18 cellular contexts compared by ENCODE assay signal in genomic region chr6:11192167-11192566, GRCh38. TPM values are rescaled to one million over a fixed set of nuclear protein-coding genes. Genes with fewer than 3 reads are reported as not detected.
DNase-seq lines count a peak whose midpoint lies in the region; ATAC-seq, FAIRE-seq and TF ChIP-seq lines count a peak whose summit lies in the region.
"Had no signal": no experiment of that assay in that cellular context is flagged by ENCODE, and none has a peak within 500 bp of the region (broad histone marks: within the 10 kb centered on the region; RNA-seq: fewer than 3 reads in every experiment).

No MANE protein-coding gene starts in this region.

- DNase-seq in activated CD4-positive, alpha-beta T cell treated with anti-CD3 and anti-CD28 coated beads, Interleukin-2, amount 10 ng/mL, durations not matched to agents 24 days and 14 days, result no peak
- DNase-seq in activated CD4-positive, alpha-beta T cell treated with anti-CD3 and anti-CD28 coated beads, Interleukin-2, amount 50 U/mL, for 48 hours, result no peak
- DNase-seq in A549 (ENCODE audit: low read depth in 1 of 2, low spot score in 1 of 2) (no peak), H9 (no peak), mesenchymal stem cell (no peak), cerebellar cortex (ENCODE audit: low spot score) (no peak), activated gamma-delta T cell treated with Interleukin-2 at 50 U/mL for 16 hours (no peak)
- DNase-seq in activated naive CD4-positive, alpha-beta T cell treated with anti-CD3 and anti-CD28 coated beads, Interleukin-2, amount 50 U/mL, for 16 hours, result no peak
- DNase-seq: AML-193; Caco-2; CD8-positive, alpha-beta T cell; DND-41; GDM1 had no signal

- POLR2A ChIA-PET in A549 (lab: Yijun Ruan, JAX), result no interaction called here

- no peaks in the 10 kb centered on the region for H3K27me3 Mint-ChIP-seq in activated CD4-positive, alpha-beta T cell treated with anti-CD3 and anti-CD28 coated beads, Interleukin-2, amount 10 ng/mL, durations not matched to agents 24 days and 14 days
- H3K27me3 Mint-ChIP-seq in H9 (ENCODE audit: low read depth), result no peaks in the 10 kb centered on the region; the same call in 1 of the 2 replicates

- H2AFZ ChIP-seq in H9 (ENCODE audit: low read length) (no peak overlapping the region), mesenchymal stem cell (ENCODE audit: low read depth, low read length) (no peak overlapping the region)

- H3K9ac ChIP-seq in H9 (ENCODE audit: extremely low read depth, insufficient read length, low read length) (no peak overlapping the region), mesenchymal stem cell (ENCODE audit: low read length) (no peak overlapping the region)

- no peak overlapping the region for H4K8ac ChIP-seq in H9 (replicated peaks; ENCODE audit: insufficient read length, low read depth, low read length)
- no peak overlapping the region for H4K8ac ChIP-seq in mesenchymal stem cell (ENCODE audit: low read length)

- no peak for TF ChIP-seq RAD21 in A549 (conservative IDR thresholded peaks at IDR 0.05 in 1 of 2, IDR thresholded peaks at IDR 0.05 in 1 of 2)

- H3K36me3 Mint-ChIP-seq in activated CD4-positive, alpha-beta T cell treated with anti-CD3 and anti-CD28 coated beads, Interleukin-2, amount 10 ng/mL, durations not matched to agents 24 days and 14 days (ENCODE audit: low read depth), result peaks cover 74% of the 10 kb centered on the region
- H3K36me3 Mint-ChIP-seq in H9 (ENCODE audit: insufficient read depth in 1 of 3, low read depth in 3 of 3), result peaks cover 18 to 50% (median 23%) of the 10 kb centered on the region in 3 experiments

- H2BK15ac ChIP-seq in H9 (ENCODE audit: low read depth, low read length), result no peak overlapping the region
- H2BK15ac ChIP-seq in mesenchymal stem cell (ENCODE audit: low read depth, poor library complexity, severe bottlenecking), result no peak overlapping the region

- H4K91ac ChIP-seq in H9 (ENCODE audit: insufficient read length, low read depth, low read length) (no peak overlapping the region), mesenchymal stem cell (ENCODE audit: low read length) (no peak overlapping the region)

- CTCF ChIA-PET in A549 (lab: Yijun Ruan, JAX), result interaction anchor here (3.9 kb wide), 1 partner anchor 304 kb away, joined by 19 read pairs; no protein-coding TSS in a partner anchor

- no peaks in the 10 kb centered on the region for H3K79me2 ChIP-seq in H9 (ENCODE audit: insufficient read depth, low read length)

- H2AK5ac ChIP-seq in H9 (ENCODE audit: insufficient read length, low read length) (no peak overlapping the region), mesenchymal stem cell (ENCODE audit: low read length, severe bottlenecking) (peak overlapping the region; percentile 43)

- H2BK20ac ChIP-seq in H9 (ENCODE audit: low read depth, low read length, poor library complexity, severe bottlenecking), result no peak overlapping the region

- H3K27me3 ChIP-seq in H9 (ENCODE audit: insufficient read depth, low read length) (no peaks in the 10 kb centered on the region), mesenchymal stem cell (ENCODE audit: control insufficient read depth in 1 of 2, insufficient read depth in 1 of 2, low read length in 2 of 2) (no peaks in the 10 kb centered on the region)

- H3K79me1 ChIP-seq in H9 (ENCODE audit: insufficient read depth, low read depth, low read length, poor library complexity, severe bottlenecking), result no peaks in the 10 kb centered on the region
- peaks cover 12% of the 10 kb centered on the region for H3K79me1 ChIP-seq in mesenchymal stem cell (replicated peaks; ENCODE audit: low read length, poor library complexity, severe bottlenecking)

- H3K27ac ChIP-seq in A549 (peak overlapping the region; percentile 94 to 98), H9 (ENCODE audit: insufficient read length, low read depth, low read length) (no peak overlapping the region), mesenchymal stem cell (ENCODE audit: low read length, poor library complexity, severe bottlenecking) (no peak overlapping the region)
- H3K27ac ChIP-seq: 22Rv1, C4-2B, HL-60 had no signal

- no peak overlapping the region for H3K18ac ChIP-seq in H9 (ENCODE audit: insufficient read length, low read depth, low read length)
- H3K18ac ChIP-seq in mesenchymal stem cell (ENCODE audit: low read depth in 1 of 2, low read length in 2 of 2), result no peak overlapping the region

- no peaks in the 10 kb centered on the region for H3K23me2 ChIP-seq in H9 (ENCODE audit: insufficient read length, low read depth, low read length, poor library complexity, severe bottlenecking)

- H3K14ac ChIP-seq in H9 (ENCODE audit: insufficient read depth, low read length) (no peak overlapping the region), mesenchymal stem cell (ENCODE audit: low read length in 2 of 2) (no peak overlapping the region)

- 91% methylated on average over 4 of the region's 5 CpGs for WGBS in A549 (ENCODE audit: missing lambda C conversion rate)
- WGBS in H9 (ENCODE audit: extremely low coverage, insufficient read length, low lambda C conversion rate), result no CpG with 5 or more reads among the region's 5 CpGs
- 70% methylated on average over 2 of the region's 5 CpGs for WGBS in mesenchymal stem cell

- no peak overlapping the region for H3K23ac ChIP-seq in H9 (ENCODE audit: insufficient read length, low read depth, low read length)
- no peak overlapping the region for H3K23ac ChIP-seq in mesenchymal stem cell (ENCODE audit: low read length in 2 of 2)

- H3K4me1 Mint-ChIP-seq in activated CD4-positive, alpha-beta T cell treated with anti-CD3 and anti-CD28 coated beads, Interleukin-2, amount 10 ng/mL, durations not matched to agents 24 days and 14 days, result peaks cover 19% of the 10 kb centered on the region
- H3K4me1 Mint-ChIP-seq in H9, result peaks cover 44 to 48% of the 10 kb centered on the region in 2 experiments

- no peak overlapping the region for H3K56ac ChIP-seq in H9 (ENCODE audit: insufficient read length, low read depth, low read length)

- intact Hi-C loops in activated CD4-positive, alpha-beta T cell treated with anti-CD3 and anti-CD28 coated beads, Interleukin-2, amount 10 ng/mL, durations not matched to agents 24 days and 14 days (cut with micrococcal nuclease), result no loop called here

- no peak overlapping the region for H4K5ac ChIP-seq in H9 (ENCODE audit: insufficient read length, low read depth, low read length)

- H4K20me1 ChIP-seq in H9 (ENCODE audit: control insufficient read depth, insufficient read depth, insufficient read length), result no peaks in the 10 kb centered on the region

- H3K4me3 Mint-ChIP-seq in activated CD4-positive, alpha-beta T cell treated with anti-CD3 and anti-CD28 coated beads, Interleukin-2, amount 10 ng/mL, durations not matched to agents 24 days and 14 days, result no peak overlapping the region
- no peak overlapping the region for H3K4me3 Mint-ChIP-seq in H9
- H3K4me3 Mint-ChIP-seq: CD8-positive, alpha-beta T cell had no signal

- no peak for TF ChIP-seq POLR2A in A549 (IDR thresholded peaks at IDR 0.05; ENCODE audit: low read length)

- H3K9me3 Mint-ChIP-seq in activated CD4-positive, alpha-beta T cell treated with anti-CD3 and anti-CD28 coated beads, Interleukin-2, amount 10 ng/mL, durations not matched to agents 24 days and 14 days, result peaks cover 3% of the 10 kb centered on the region
- peaks cover 2 to 4% of the 10 kb centered on the region in 2 experiments; a peak in 4 of 5 replicates for H3K9me3 Mint-ChIP-seq in H9
- H3K9me3 Mint-ChIP-seq: CD8-positive, alpha-beta T cell had no signal

- H3K4me3 ChIP-seq in A549 (no peak overlapping the region), mesenchymal stem cell (ENCODE audit: insufficient read depth in 1 of 2, low read depth in 1 of 2, low read length in 2 of 2) (no peak overlapping the region)

- H3K4me1 ChIP-seq in A549, result peaks cover 80% of the 10 kb centered on the region
- H3K4me1 ChIP-seq in H9 (ENCODE audit: insufficient read depth, low read length), result peaks cover 13% of the 10 kb centered on the region
- H3K4me1 ChIP-seq in mesenchymal stem cell (ENCODE audit: control insufficient read depth, insufficient read depth, low read depth, low read length), result peaks cover 5% of the 10 kb centered on the region

- H2BK5ac ChIP-seq in H9 (ENCODE audit: insufficient read length, low read length) (no peak overlapping the region), mesenchymal stem cell (ENCODE audit: low read depth, low read length, poor library complexity, severe bottlenecking) (no peak overlapping the region)

- H3K4ac ChIP-seq in H9 (ENCODE audit: low read depth, low read length) (no peak overlapping the region), mesenchymal stem cell (ENCODE audit: low read depth in 1 of 2, low read length in 2 of 2) (no peak overlapping the region)

- ATAC-seq in A549, result no peak
- ATAC-seq: CD8-positive, alpha-beta T cell; HCT116 had no signal

- H3K27ac Mint-ChIP-seq in activated CD4-positive, alpha-beta T cell treated with anti-CD3 and anti-CD28 coated beads, Interleukin-2, amount 10 ng/mL, durations not matched to agents 24 days and 14 days, result peak overlapping the region; percentile 10
- peak overlapping the region in 2 of 3 experiments; percentile 5 to 85; a peak in 2 of 7 replicates for H3K27ac Mint-ChIP-seq in H9
- H3K27ac Mint-ChIP-seq: CD8-positive, alpha-beta T cell had no signal

- no peak for TF ChIP-seq CTCF in A549 (IDR thresholded peaks at IDR 0.05)
- TF ChIP-seq CTCF in H9 (conservative IDR thresholded peaks at IDR 0.05), result no peak

- H2BK12ac ChIP-seq in H9 (ENCODE audit: insufficient read length, low read depth, low read length) (no peak overlapping the region), mesenchymal stem cell (ENCODE audit: low read length in 2 of 2) (no peak overlapping the region)

- H3K9me3 ChIP-seq in A549 (no peaks in the 10 kb centered on the region), H9 (ENCODE audit: control insufficient read depth, low read depth, low read length) (no peaks in the 10 kb centered on the region), mesenchymal stem cell (ENCODE audit: control insufficient read depth, low read length) (no peaks in the 10 kb centered on the region)
- H3K9me3 ChIP-seq: Caco-2 had no signal

- no peak overlapping the region for H3T11ph ChIP-seq in H9 (ENCODE audit: low read length)

- H3K36me3 ChIP-seq in mesenchymal stem cell (ENCODE audit: control insufficient read depth in 1 of 2, insufficient read depth in 2 of 2, low read depth in 1 of 2, low read length in 2 of 2), result peaks cover 0 to 30% of the 10 kb centered on the region in 2 experiments

- no peak for TF ChIP-seq EP300 in A549 (IDR thresholded peaks at IDR 0.05)

- no peak overlapping the region for H3K4me2 ChIP-seq in A549
- H3K4me2 ChIP-seq in H9 (ENCODE audit: insufficient read depth, insufficient read length, low read length), result no peak overlapping the region
- no peak overlapping the region for H3K4me2 ChIP-seq in mesenchymal stem cell (ENCODE audit: low read length, poor library complexity, severe bottlenecking)

- FAIRE-seq in A549 (lab: Jason Lieb, UNC), result no peak
- FAIRE-seq: GM12892 had no signal

- H2BK120ac ChIP-seq in H9 (ENCODE audit: low read depth, low read length, poor library complexity, severe bottlenecking), result no peak overlapping the region
- no peak overlapping the region for H2BK120ac ChIP-seq in mesenchymal stem cell (ENCODE audit: low read depth, low read length)

RNA-seq across cellular contexts. Expression of gene NEDD9, which starts 40.3 kb away (rescaled TPM):
- 31.9 and 36.9 TPM in 2 replicates for total RNA-seq in activated CD4-positive, alpha-beta T cell treated with anti-CD3 and anti-CD28 coated beads, Interleukin-2, amount 10 ng/mL, durations not matched to agents 24 days and 14 days
- polyA plus RNA-seq in A549 (2011; rRNA removed) (79.6 and 82.5 TPM in 2 replicates), A549 (2017; fragmentation: RNase III; extraction: RNeasy Plus Mini Kit Qiagen cat#74134 plus additional on column Dnase treatment) (43.6 to 47.9 TPM (median 46.7 TPM) in 3 replicates)
- 58.4 and 71.1 TPM in 2 replicates for polyA plus RNA-seq in A549 (2012; cell fraction: cytosol; rRNA removed)
- 106 and 118 TPM in 2 replicates for polyA plus RNA-seq in A549 (2012; cell fraction: nucleus; rRNA removed)
- polyA minus RNA-seq in A549 (2011; rRNA and poly(A)+ RNA removed), result 212 and 221 TPM in 2 replicates
- total RNA-seq in H9 (2021), result 5.5 and 5.8 TPM in 2 replicates
- polyA plus RNA-seq in mesenchymal stem cell (2013, experiment 1 of 2), result 6.1 TPM
- 6.1 TPM for polyA plus RNA-seq in mesenchymal stem cell (2013, experiment 2 of 2)

Comparison
In these comparisons a context has a peak if more than half of its experiments do, and no peak if none do; other contexts are left out.
1. H3K27ac ChIP-seq: peak in A549 (2 of 2); none in H9 (single experiment) and mesenchymal stem cell (single experiment).